In the genomic region with DNA sequence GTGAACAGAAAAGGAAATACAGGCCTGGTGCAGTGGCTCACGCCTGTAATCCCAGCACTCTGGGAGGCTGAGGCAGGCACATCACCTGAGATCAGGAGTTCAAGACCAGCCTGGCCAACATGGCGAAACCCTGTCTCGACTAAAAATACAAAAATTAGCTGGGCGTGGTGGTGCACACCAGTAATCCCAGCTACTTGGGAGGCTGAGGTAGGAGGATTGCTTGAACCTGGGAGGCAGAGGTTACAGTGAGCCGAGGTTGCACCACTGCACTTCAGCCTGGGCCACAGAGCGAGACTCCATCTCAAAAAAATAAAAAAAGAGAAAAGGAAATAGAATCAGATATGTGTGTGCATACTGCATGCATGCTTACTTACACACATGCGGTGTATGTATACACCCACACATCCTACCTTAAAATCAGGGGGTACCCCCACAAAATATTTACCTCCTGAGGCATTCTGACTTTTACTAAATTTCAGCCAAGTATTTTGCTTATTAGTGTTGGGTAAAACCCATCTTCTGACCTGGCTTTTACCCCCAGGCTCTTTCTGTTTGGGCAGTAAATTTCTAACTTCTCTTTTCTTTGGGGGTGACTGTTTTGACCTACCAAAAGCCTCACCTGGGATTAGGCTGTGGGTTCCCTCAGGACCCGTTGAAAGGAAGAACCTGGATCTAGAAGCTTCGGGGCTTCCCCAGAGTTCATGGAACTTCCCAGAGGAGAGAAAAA, we compare ENCODE assay signal across 1 cellular context.
TF ChIP-seq lines count a peak whose summit lies in the region.

No MANE protein-coding gene starts in this region.

TF ChIP-seq in GM12878, 131 proteins besides CTCF, POLR2A, EP300 and RAD21 (continued from another document and continues in another):
- TF ChIP-seq MEF2A (IDR thresholded peaks at IDR 0.05; ENCODE audit: insufficient read depth, low read depth, low read length) (0 out of 2 replicates have a peak, but pooled peaks have one; percentile 4), HDGF (IDR thresholded peaks at IDR 0.05) (peak; percentile 84), MTA2 (IDR thresholded peaks at IDR 0.05; ENCODE audit: low read depth) (peak; percentile 57; the same call in 1 of the 2 replicates), POU2F2 (IDR thresholded peaks at IDR 0.05; ENCODE audit: borderline replicate concordance, low read depth, low read length) (peak; percentile 40; the same call in 2 of the 3 replicates), ZNF384 (IDR thresholded peaks at IDR 0.05; ENCODE audit: borderline replicate concordance, low read depth, low read length) (peak; percentile 26; the same call in 1 of the 2 replicates), EGR1 (IDR thresholded peaks at IDR 0.05; ENCODE audit: borderline replicate concordance in 1 of 2, low read depth in 2 of 2, low read length in 2 of 2) (peak in 1 of 2 experiments; percentile 55; a peak in 1 of 3 replicates), SP1 (IDR thresholded peaks at IDR 0.05; ENCODE audit: low read depth, low read length) (peak; percentile 27), PAX5 (IDR thresholded peaks at IDR 0.05; ENCODE audit: borderline replicate concordance, low read depth, low read length) (peak; percentile 25; the same call in 1 of the 2 replicates), TCF7 (IDR thresholded peaks at IDR 0.05; ENCODE audit: borderline replicate concordance) (0 out of 2 replicates have a peak, but pooled peaks have one; percentile 15), RUNX3 (IDR thresholded peaks at IDR 0.05; ENCODE audit: low read length) (peak; percentile 70), EED (IDR thresholded peaks at IDR 0.05; ENCODE audit: low read depth) (peak; percentile 75), BHLHE40 (IDR thresholded peaks at IDR 0.05; ENCODE audit: borderline replicate concordance in 1 of 2, low read depth in 2 of 2, low read length in 1 of 2) (peak in 1 of 2 experiments; percentile 57; a peak in 1 of 4 replicates), BCL11A (IDR thresholded peaks at IDR 0.05; ENCODE audit: low read depth, low read length) (peak; percentile 60; the same call in 1 of the 2 replicates), NBN (IDR thresholded peaks at IDR 0.05) (peak; percentile 43; the same call in 1 of the 2 replicates), ZNF217 (IDR thresholded peaks at IDR 0.05) (peak; percentile 63), GATAD2B (conservative IDR thresholded peaks at IDR 0.05; ENCODE audit: low read depth) (peak; percentile 51; the same call in 1 of the 2 replicates), IKZF1 (conservative IDR thresholded peaks at IDR 0.05) (0 out of 2 replicates have a peak, but pooled peaks have one; percentile 70), SMARCA5 (IDR thresholded peaks at IDR 0.05) (peak; percentile 95), JUNB (IDR thresholded peaks at IDR 0.05) (peak; percentile 62), IKZF2 (IDR thresholded peaks at IDR 0.05) (peak; percentile 74 to 83; a peak in 3 of 4 replicates), NFIC (IDR thresholded peaks at IDR 0.05; ENCODE audit: low read depth, low read length) (peak; percentile 82), TCF12 (IDR thresholded peaks at IDR 0.05; ENCODE audit: low read depth, low read length) (peak; percentile 40; the same call in 1 of the 2 replicates), CBX5 (IDR thresholded peaks at IDR 0.05; ENCODE audit: low read depth) (peak; percentile 24; the same call in 1 of the 2 replicates), NR2F1 (conservative IDR thresholded peaks at IDR 0.05) (peak; percentile 85)
- TF ChIP-seq, protein P1, sequence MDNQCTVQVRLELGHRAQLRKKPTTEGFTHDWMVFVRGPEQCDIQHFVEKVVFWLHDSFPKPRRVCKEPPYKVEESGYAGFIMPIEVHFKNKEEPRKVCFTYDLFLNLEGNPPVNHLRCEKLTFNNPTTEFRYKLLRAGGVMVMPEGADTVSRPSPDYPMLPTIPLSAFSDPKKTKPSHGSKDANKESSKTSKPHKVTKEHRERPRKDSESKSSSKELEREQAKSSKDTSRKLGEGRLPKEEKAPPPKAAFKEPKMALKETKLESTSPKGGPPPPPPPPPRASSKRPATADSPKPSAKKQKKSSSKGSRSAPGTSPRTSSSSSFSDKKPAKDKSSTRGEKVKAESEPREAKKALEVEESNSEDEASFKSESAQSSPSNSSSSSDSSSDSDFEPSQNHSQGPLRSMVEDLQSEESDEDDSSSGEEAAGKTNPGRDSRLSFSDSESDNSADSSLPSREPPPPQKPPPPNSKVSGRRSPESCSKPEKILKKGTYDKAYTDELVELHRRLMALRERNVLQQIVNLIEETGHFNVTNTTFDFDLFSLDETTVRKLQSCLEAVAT (IDR thresholded peaks at IDR 0.05), result peak; percentile 85
- TF ChIP-seq, protein P2, sequence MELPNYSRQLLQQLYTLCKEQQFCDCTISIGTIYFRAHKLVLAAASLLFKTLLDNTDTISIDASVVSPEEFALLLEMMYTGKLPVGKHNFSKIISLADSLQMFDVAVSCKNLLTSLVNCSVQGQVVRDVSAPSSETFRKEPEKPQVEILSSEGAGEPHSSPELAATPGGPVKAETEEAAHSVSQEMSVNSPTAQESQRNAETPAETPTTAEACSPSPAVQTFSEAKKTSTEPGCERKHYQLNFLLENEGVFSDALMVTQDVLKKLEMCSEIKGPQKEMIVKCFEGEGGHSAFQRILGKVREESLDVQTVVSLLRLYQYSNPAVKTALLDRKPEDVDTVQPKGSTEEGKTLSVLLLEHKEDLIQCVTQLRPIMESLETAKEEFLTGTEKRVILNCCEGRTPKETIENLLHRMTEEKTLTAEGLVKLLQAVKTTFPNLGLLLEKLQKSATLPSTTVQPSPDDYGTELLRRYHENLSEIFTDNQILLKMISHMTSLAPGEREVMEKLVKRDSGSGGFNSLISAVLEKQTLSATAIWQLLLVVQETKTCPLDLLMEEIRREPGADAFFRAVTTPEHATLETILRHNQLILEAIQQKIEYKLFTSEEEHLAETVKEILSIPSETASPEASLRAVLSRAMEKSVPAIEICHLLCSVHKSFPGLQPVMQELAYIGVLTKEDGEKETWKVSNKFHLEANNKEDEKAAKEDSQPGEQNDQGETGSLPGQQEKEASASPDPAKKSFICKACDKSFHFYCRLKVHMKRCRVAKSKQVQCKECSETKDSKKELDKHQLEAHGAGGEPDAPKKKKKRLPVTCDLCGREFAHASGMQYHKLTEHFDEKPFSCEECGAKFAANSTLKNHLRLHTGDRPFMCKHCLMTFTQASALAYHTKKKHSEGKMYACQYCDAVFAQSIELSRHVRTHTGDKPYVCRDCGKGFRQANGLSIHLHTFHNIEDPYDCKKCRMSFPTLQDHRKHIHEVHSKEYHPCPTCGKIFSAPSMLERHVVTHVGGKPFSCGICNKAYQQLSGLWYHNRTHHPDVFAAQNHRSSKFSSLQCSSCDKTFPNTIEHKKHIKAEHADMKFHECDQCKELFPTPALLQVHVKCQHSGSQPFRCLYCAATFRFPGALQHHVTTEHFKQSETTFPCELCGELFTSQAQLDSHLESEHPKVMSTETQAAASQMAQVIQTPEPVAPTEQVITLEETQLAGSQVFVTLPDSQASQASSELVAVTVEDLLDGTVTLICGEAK (IDR thresholded peaks at IDR 0.05; ENCODE audit: borderline replicate concordance), result peak; percentile 22; the same call in 1 of the 2 replicates
- TF ChIP-seq, protein P3, sequence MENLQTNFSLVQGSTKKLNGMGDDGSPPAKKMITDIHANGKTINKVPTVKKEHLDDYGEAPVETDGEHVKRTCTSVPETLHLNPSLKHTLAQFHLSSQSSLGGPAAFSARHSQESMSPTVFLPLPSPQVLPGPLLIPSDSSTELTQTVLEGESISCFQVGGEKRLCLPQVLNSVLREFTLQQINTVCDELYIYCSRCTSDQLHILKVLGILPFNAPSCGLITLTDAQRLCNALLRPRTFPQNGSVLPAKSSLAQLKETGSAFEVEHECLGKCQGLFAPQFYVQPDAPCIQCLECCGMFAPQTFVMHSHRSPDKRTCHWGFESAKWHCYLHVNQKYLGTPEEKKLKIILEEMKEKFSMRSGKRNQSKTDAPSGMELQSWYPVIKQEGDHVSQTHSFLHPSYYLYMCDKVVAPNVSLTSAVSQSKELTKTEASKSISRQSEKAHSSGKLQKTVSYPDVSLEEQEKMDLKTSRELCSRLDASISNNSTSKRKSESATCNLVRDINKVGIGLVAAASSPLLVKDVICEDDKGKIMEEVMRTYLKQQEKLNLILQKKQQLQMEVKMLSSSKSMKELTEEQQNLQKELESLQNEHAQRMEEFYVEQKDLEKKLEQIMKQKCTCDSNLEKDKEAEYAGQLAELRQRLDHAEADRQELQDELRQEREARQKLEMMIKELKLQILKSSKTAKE (IDR thresholded peaks at IDR 0.05; ENCODE audit: low read depth, poor library complexity, severe bottlenecking), result peak; percentile 72
- TF ChIP-seq, protein P4, sequence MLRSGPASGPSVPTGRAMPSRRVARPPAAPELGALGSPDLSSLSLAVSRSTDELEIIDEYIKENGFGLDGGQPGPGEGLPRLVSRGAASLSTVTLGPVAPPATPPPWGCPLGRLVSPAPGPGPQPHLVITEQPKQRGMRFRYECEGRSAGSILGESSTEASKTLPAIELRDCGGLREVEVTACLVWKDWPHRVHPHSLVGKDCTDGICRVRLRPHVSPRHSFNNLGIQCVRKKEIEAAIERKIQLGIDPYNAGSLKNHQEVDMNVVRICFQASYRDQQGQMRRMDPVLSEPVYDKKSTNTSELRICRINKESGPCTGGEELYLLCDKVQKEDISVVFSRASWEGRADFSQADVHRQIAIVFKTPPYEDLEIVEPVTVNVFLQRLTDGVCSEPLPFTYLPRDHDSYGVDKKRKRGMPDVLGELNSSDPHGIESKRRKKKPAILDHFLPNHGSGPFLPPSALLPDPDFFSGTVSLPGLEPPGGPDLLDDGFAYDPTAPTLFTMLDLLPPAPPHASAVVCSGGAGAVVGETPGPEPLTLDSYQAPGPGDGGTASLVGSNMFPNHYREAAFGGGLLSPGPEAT (IDR thresholded peaks at IDR 0.05; ENCODE audit: low read depth), result peak; percentile 82
- TF ChIP-seq, protein P5, sequence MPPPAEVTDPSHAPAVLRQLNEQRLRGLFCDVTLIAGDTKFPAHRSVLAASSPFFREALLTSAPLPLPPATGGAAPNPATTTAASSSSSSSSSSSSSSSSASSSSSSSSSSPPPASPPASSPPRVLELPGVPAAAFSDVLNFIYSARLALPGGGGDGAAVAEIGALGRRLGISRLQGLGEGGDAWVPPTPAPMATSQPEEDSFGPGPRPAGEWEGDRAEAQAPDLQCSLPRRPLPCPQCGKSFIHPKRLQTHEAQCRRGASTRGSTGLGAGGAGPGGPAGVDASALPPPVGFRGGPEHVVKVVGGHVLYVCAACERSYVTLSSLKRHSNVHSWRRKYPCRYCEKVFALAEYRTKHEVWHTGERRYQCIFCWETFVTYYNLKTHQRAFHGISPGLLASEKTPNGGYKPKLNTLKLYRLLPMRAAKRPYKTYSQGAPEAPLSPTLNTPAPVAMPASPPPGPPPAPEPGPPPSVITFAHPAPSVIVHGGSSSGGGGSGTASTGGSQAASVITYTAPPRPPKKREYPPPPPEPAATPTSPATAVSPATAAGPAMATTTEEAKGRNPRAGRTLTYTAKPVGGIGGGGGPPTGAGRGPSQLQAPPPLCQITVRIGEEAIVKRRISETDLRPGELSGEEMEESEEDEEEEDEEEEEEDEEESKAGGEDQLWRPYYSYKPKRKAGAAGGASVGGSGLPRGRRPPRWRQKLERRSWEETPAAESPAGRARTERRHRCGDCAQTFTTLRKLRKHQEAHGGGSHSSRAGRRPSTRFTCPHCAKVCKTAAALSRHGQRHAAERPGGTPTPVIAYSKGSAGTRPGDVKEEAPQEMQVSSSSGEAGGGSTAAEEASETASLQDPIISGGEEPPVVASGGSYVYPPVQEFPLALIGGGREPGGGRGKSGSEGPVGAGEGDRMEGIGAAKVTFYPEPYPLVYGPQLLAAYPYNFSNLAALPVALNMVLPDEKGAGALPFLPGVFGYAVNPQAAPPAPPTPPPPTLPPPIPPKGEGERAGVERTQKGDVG (CRISPR knock-in tag; IDR thresholded peaks at IDR 0.05), result 0 out of 2 replicates have a peak, but pooled peaks have one; percentile 10
- TF ChIP-seq, protein P6, sequence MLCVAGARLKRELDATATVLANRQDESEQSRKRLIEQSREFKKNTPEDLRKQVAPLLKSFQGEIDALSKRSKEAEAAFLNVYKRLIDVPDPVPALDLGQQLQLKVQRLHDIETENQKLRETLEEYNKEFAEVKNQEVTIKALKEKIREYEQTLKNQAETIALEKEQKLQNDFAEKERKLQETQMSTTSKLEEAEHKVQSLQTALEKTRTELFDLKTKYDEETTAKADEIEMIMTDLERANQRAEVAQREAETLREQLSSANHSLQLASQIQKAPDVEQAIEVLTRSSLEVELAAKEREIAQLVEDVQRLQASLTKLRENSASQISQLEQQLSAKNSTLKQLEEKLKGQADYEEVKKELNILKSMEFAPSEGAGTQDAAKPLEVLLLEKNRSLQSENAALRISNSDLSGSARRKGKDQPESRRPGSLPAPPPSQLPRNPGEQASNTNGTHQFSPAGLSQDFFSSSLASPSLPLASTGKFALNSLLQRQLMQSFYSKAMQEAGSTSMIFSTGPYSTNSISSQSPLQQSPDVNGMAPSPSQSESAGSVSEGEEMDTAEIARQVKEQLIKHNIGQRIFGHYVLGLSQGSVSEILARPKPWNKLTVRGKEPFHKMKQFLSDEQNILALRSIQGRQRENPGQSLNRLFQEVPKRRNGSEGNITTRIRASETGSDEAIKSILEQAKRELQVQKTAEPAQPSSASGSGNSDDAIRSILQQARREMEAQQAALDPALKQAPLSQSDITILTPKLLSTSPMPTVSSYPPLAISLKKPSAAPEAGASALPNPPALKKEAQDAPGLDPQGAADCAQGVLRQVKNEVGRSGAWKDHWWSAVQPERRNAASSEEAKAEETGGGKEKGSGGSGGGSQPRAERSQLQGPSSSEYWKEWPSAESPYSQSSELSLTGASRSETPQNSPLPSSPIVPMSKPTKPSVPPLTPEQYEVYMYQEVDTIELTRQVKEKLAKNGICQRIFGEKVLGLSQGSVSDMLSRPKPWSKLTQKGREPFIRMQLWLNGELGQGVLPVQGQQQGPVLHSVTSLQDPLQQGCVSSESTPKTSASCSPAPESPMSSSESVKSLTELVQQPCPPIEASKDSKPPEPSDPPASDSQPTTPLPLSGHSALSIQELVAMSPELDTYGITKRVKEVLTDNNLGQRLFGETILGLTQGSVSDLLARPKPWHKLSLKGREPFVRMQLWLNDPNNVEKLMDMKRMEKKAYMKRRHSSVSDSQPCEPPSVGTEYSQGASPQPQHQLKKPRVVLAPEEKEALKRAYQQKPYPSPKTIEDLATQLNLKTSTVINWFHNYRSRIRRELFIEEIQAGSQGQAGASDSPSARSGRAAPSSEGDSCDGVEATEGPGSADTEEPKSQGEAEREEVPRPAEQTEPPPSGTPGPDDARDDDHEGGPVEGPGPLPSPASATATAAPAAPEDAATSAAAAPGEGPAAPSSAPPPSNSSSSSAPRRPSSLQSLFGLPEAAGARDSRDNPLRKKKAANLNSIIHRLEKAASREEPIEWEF (IDR thresholded peaks at IDR 0.05; ENCODE audit: insufficient replicate concordance, low read depth, low read length), result peak; percentile 90
- TF ChIP-seq, protein P7, sequence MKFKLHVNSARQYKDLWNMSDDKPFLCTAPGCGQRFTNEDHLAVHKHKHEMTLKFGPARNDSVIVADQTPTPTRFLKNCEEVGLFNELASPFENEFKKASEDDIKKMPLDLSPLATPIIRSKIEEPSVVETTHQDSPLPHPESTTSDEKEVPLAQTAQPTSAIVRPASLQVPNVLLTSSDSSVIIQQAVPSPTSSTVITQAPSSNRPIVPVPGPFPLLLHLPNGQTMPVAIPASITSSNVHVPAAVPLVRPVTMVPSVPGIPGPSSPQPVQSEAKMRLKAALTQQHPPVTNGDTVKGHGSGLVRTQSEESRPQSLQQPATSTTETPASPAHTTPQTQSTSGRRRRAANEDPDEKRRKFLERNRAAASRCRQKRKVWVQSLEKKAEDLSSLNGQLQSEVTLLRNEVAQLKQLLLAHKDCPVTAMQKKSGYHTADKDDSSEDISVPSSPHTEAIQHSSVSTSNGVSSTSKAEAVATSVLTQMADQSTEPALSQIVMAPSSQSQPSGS (IDR thresholded peaks at IDR 0.05; ENCODE audit: low read length), result peak; percentile 88
